In the genomic region with DNA sequence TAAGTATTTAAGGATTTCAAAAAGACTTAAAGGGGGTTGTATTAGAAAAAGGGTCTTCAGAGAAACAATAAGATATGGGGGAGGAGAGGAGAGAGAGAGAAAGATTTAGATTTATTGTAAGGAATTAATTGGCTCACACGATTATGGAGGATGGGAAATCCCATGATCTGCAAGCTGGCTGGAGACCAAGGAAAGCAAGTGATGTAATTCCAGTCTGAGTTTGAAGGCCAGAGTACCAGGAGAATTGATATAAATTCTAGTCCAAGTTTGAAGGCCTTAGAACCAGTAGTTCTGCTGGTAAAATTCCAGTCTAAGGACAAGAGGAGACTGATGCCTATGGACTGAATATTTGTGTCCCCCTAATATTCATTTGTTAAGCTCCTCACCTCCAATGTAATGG, we compare ENCODE assay signal across 33 cellular contexts. TPM values are rescaled to one million over a fixed set of nuclear protein-coding genes. Genes with fewer than 3 reads are reported as not detected.
DNase-seq lines count a peak whose midpoint lies in the region; ATAC-seq and TF ChIP-seq lines count a peak whose summit lies in the region.
"Had no signal": no experiment of that assay in that cellular context is flagged by ENCODE, and none has a peak within 500 bp of the region (broad histone marks: within the 10 kb centered on the region; RNA-seq: fewer than 3 reads in every experiment).

No MANE protein-coding gene starts in this region.

- H3K27ac Mint-ChIP-seq in chondrocyte (ENCODE audit: unreplicated experiment) = peak overlapping the region; percentile 55
- H3K27ac Mint-ChIP-seq: activated naive CD8-positive, alpha-beta T cell treated with anti-CD3 and anti-CD28 coated beads, Interleukin-2, amount 10 ng/mL, durations not matched to agents 7 days and 5 days; HFFc6; neural progenitor cell had no signal

- no peak for ATAC-seq in left ventricle myocardium superior
- ATAC-seq: esophagus mucosa, PC-3 had no signal

- H3K27ac ChIP-seq in Peyer's patch = no peak overlapping the region
- H3K27ac ChIP-seq: C4-2B, neural progenitor cell, sigmoid colon, WERI-Rb-1 had no signal

- in situ Hi-C loops in SK-MEL-5 (cut with HindIII; ENCODE audit: low pct_unique_long_range_greater_than_20kb, low sequenced_read_pairs) = no loop called here

- H3K4me3 ChIP-seq in skeletal muscle cell (ENCODE audit: low read depth, low read length) (no peak overlapping the region), Peyer's patch (no peak overlapping the region)
- H3K4me3 ChIP-seq: neural progenitor cell, sigmoid colon had no signal

- H3K36me3 Mint-ChIP-seq in chondrocyte (ENCODE audit: low read depth) = peaks cover 2% of the 10 kb centered on the region
- H3K36me3 Mint-ChIP-seq: activated naive CD8-positive, alpha-beta T cell treated with anti-CD3 and anti-CD28 coated beads, Interleukin-2, amount 10 ng/mL, durations not matched to agents 7 days and 5 days; neural progenitor cell had no signal

- H3K27me3 Mint-ChIP-seq in chondrocyte (ENCODE audit: low read depth) = no peaks in the 10 kb centered on the region
- H3K27me3 Mint-ChIP-seq: activated naive CD8-positive, alpha-beta T cell treated with anti-CD3 and anti-CD28 coated beads, Interleukin-2, amount 10 ng/mL, durations not matched to agents 7 days and 5 days had no signal

- H3K4me1 ChIP-seq in Peyer's patch = no peaks in the 10 kb centered on the region
- H3K4me1 ChIP-seq: neural progenitor cell, sigmoid colon had no signal

- peaks cover 5% of the 10 kb centered on the region for H3K4me1 Mint-ChIP-seq in chondrocyte (ENCODE audit: low read depth)
- H3K4me1 Mint-ChIP-seq: activated naive CD8-positive, alpha-beta T cell treated with anti-CD3 and anti-CD28 coated beads, Interleukin-2, amount 10 ng/mL, durations not matched to agents 7 days and 5 days; neural progenitor cell had no signal

- TF ChIP-seq POLR2A in Peyer's patch (IDR thresholded peaks at IDR 0.05) = no peak

- H3K9me3 Mint-ChIP-seq in chondrocyte (ENCODE audit: low read depth) = peaks cover 33% of the 10 kb centered on the region

- intact Hi-C loops in left ventricle myocardium superior (cut with micrococcal nuclease) = no loop called here

- no peaks in the 10 kb centered on the region for H3K9me3 ChIP-seq in Peyer's patch

- no peak for TF ChIP-seq CTCF in chondrocyte (IDR thresholded peaks at IDR 0.05)
- no peak for TF ChIP-seq CTCF in Peyer's patch (IDR thresholded peaks at IDR 0.05)

- H3K4me3 Mint-ChIP-seq in chondrocyte (ENCODE audit: unreplicated experiment) = no peak overlapping the region
- H3K4me3 Mint-ChIP-seq: activated naive CD8-positive, alpha-beta T cell treated with anti-CD3 and anti-CD28 coated beads, Interleukin-2, amount 10 ng/mL, durations not matched to agents 7 days and 5 days; HFFc6; neural progenitor cell had no signal

- no peaks in the 10 kb centered on the region for H3K27me3 ChIP-seq in Peyer's patch
- H3K27me3 ChIP-seq: neural progenitor cell, sigmoid colon had no signal

- peak; percentile 25 for DNase-seq in SK-MEL-5 (ENCODE audit: low read depth, low spot score)
- DNase-seq in chondrocyte (ENCODE audit: low spot score) = no peak
- DNase-seq in kidney glomerular epithelial cell (lab: John Stamatoyannopoulos, UW) = peak; percentile 43
- peak; percentile 7 for DNase-seq in skeletal muscle cell (ENCODE audit: low read depth)
- DNase-seq in NCI-H1092 (lab: John Stamatoyannopoulos, UW) = no peak
- no peak for DNase-seq in left ventricle myocardium superior
- DNase-seq in Peyer's patch = no peak
- DNase-seq: activated CD4-positive, alpha-beta T cell treated with anti-CD3 and anti-CD28 coated beads for 48 hours; activated CD8-positive, alpha-beta memory T cell treated with anti-CD3 and anti-CD28 coated beads for 24 hours; activated effector memory CD4-positive, alpha-beta T cell treated with Interleukin-2 at 50 U/mL for 16 hours; activated naive CD8-positive, alpha-beta T cell treated with anti-CD3 and anti-CD28 coated beads, Interleukin-2, amount 10 ng/mL, durations not matched to agents 7 days and 5 days; Calu3; cortex of kidney; HFFc6; kidney; mammary epithelial cell; NCI-H1694 treated with DMSO at 0.1 percent for 48 hours; NCI-H2171; NCI-H510A treated with DMSO at 0.1 percent for 48 hours; NK-92 treated with Interleukin-12 subunit alpha and Interleukin-12 subunit beta, amount 100 ng/mL, for 24 hours; PC-3; Right ventricle myocardium superior; sigmoid colon; stimulated activated naive CD4-positive, alpha-beta T cell; SW 1271; T-helper 9 cell; WERI-Rb-1 had no signal

- no peaks in the 10 kb centered on the region for H3K36me3 ChIP-seq in Peyer's patch
- H3K36me3 ChIP-seq: neural progenitor cell, sigmoid colon, WERI-Rb-1 had no signal

RNA-seq across cellular contexts. Expression of a gene that starts 20.6 kb away (rescaled TPM):
- total RNA-seq in SK-MEL-5 (2014; rRNA removed; shearing (Covaris generic)) = not detected in 2 replicates
- polyA plus RNA-seq in SK-MEL-5 (2015; cell fraction: cytosol; rRNA removed) = not detected in 2 replicates
- polyA plus RNA-seq in SK-MEL-5 (2015; cell fraction: nucleus; rRNA removed) = not detected in 2 replicates
- total RNA-seq in chondrocyte (not detected in 3 replicates), left ventricle myocardium superior (not detected), Peyer's patch (10 to 100 TPM in 3 of 4 donors, not detected in 1; 26.2 to 93.2 (median 33.8) TPM)
- total RNA-seq: activated naive CD8-positive, alpha-beta T cell treated with anti-CD3 and anti-CD28 coated beads, Interleukin-2, amount 10 ng/mL, durations not matched to agents 7 days and 5 days; Calu3; Daoy; esophagus mucosa; glomerular endothelial cell; HFFc6; mammary epithelial cell; PC-3; Right ventricle myocardium superior; sigmoid colon; temporal lobe had no signal
- polyA plus RNA-seq: mammary epithelial cell had no signal

Comparison
In these comparisons a context has a peak if more than half of its experiments do, and no peak if none do; other contexts are left out.
1. DNase-seq: peak in SK-MEL-5 (single experiment), kidney glomerular epithelial cell (single experiment) and skeletal muscle cell (single experiment); none in chondrocyte (single experiment), NCI-H1092 (single experiment), left ventricle myocardium superior (single experiment) and Peyer's patch (0 of 3).